ENCODE assay signal across 1 cellular context in genomic region chrX:106740193-106740780, GRCh38.
TF ChIP-seq lines count a peak whose summit lies in the region.

No MANE protein-coding gene starts in this region.

TF ChIP-seq in HepG2, 621 proteins besides CTCF, POLR2A, EP300 and RAD21 (continues in another document):
- TF ChIP-seq JDP2 (CRISPR knock-in tag; IDR thresholded peaks at IDR 0.05; ENCODE audit: borderline replicate concordance) (no peak), ESRRA (CRISPR knock-in tag; IDR thresholded peaks at IDR 0.05; ENCODE audit: low read depth) (0 out of 2 replicates have a peak, but pooled peaks have one; percentile 32), POLR2AphosphoS5 (IDR thresholded peaks at IDR 0.05; ENCODE audit: low read depth, low read length) (no peak), MED8 (CRISPR knock-in tag; IDR thresholded peaks at IDR 0.05; ENCODE audit: insufficient replicate concordance) (no peak), RXRA (CRISPR knock-in tag; IDR thresholded peaks at IDR 0.05) (peak; percentile 67; the same call in 1 of the 2 replicates), ZNF577 (CRISPR knock-in tag; IDR thresholded peaks at IDR 0.05; ENCODE audit: borderline replicate concordance, low read depth) (no peak), AGO1 (IDR thresholded peaks at IDR 0.05; ENCODE audit: low read depth, low read length, poor library complexity, severe bottlenecking) (no peak), ZNF609 (CRISPR knock-in tag; IDR thresholded peaks at IDR 0.05; ENCODE audit: borderline replicate concordance) (no peak), ZNF326 (CRISPR knock-in tag; IDR thresholded peaks at IDR 0.05; ENCODE audit: borderline replicate concordance) (no peak), CREM (IDR thresholded peaks at IDR 0.05) (0 out of 2 replicates have a peak, but pooled peaks have one; percentile 16), CREM (CRISPR knock-in tag; IDR thresholded peaks at IDR 0.05) (no peak), TRAFD1 (CRISPR knock-in tag; IDR thresholded peaks at IDR 0.05; ENCODE audit: borderline replicate concordance) (no peak), NCOR1 (IDR thresholded peaks at IDR 0.05; ENCODE audit: borderline replicate concordance, low read length) (peak; percentile 57; the same call in 1 of the 2 replicates), CREB1 (IDR thresholded peaks at IDR 0.05) (no peak), CREB1 (CRISPR knock-in tag; IDR thresholded peaks at IDR 0.05) (0 out of 2 replicates have a peak, but pooled peaks have one; percentile 26), CSRNP2 (CRISPR knock-in tag; conservative IDR thresholded peaks at IDR 0.05; ENCODE audit: low read depth) (no peak), USF2 (IDR thresholded peaks at IDR 0.05; ENCODE audit: low read depth, low read length) (no peak), USF2 (CRISPR knock-in tag; IDR thresholded peaks at IDR 0.05; ENCODE audit: borderline replicate concordance) (no peak), ZNF138 (CRISPR knock-in tag; IDR thresholded peaks at IDR 0.05; ENCODE audit: low read depth) (no peak), ZNF850 (CRISPR knock-in tag; conservative IDR thresholded peaks at IDR 0.05) (no peak), ZNF205 (CRISPR knock-in tag; IDR thresholded peaks at IDR 0.05) (no peak), KLF15 (CRISPR knock-in tag; IDR thresholded peaks at IDR 0.05; ENCODE audit: borderline replicate concordance) (no peak), BCL6 (CRISPR knock-in tag; IDR thresholded peaks at IDR 0.05) (peak; percentile 27; the same call in 1 of the 2 replicates), MYNN (CRISPR knock-in tag; IDR thresholded peaks at IDR 0.05; ENCODE audit: low read depth) (no peak), BATF2 (CRISPR knock-in tag; IDR thresholded peaks at IDR 0.05) (no peak), LCORL (IDR thresholded peaks at IDR 0.05) (no peak), LCORL (CRISPR knock-in tag; IDR thresholded peaks at IDR 0.05) (no peak), HNF4G (IDR thresholded peaks at IDR 0.05; ENCODE audit: borderline replicate concordance, low read depth, low read length) (peak; percentile 17; the same call in 1 of the 2 replicates), HNF4G (CRISPR knock-in tag; IDR thresholded peaks at IDR 0.05; ENCODE audit: borderline replicate concordance, low read depth) (no peak; the same call in 1 of the 2 replicates), ISX (CRISPR knock-in tag; conservative IDR thresholded peaks at IDR 0.05) (no peak), ZSCAN31 (CRISPR knock-in tag; IDR thresholded peaks at IDR 0.05; ENCODE audit: low read depth) (no peak), ZNF547 (CRISPR knock-in tag; IDR thresholded peaks at IDR 0.05) (no peak), FOXP4 (CRISPR knock-in tag; IDR thresholded peaks at IDR 0.05) (peak; percentile 23; the same call in 1 of the 2 replicates), ZNF260 (CRISPR knock-in tag; IDR thresholded peaks at IDR 0.05; ENCODE audit: borderline replicate concordance, low read depth) (no peak), E2F1 (CRISPR knock-in tag; IDR thresholded peaks at IDR 0.05) (no peak), CHD4 (IDR thresholded peaks at IDR 0.05; ENCODE audit: borderline replicate concordance, low read length) (no peak), ZNF766 (CRISPR knock-in tag; IDR thresholded peaks at IDR 0.05; ENCODE audit: borderline replicate concordance) (no peak), SOX6 (IDR thresholded peaks at IDR 0.05) (no peak), SOX6 (CRISPR knock-in tag; IDR thresholded peaks at IDR 0.05) (peak; percentile 86), HDAC2 (CRISPR knock-in tag; IDR thresholded peaks at IDR 0.05) (peak; percentile 19; the same call in 1 of the 2 replicates), HNF4A (CRISPR knock-in tag; IDR thresholded peaks at IDR 0.05) (peak; percentile 45; the same call in 1 of the 2 replicates), ZNF33A (CRISPR knock-in tag; IDR thresholded peaks at IDR 0.05; ENCODE audit: borderline replicate concordance) (no peak), ZNF724P (CRISPR knock-in tag; IDR thresholded peaks at IDR 0.05; ENCODE audit: borderline replicate concordance) (no peak), ZGPAT (CRISPR knock-in tag; IDR thresholded peaks at IDR 0.05) (0 out of 2 replicates have a peak, but pooled peaks have one; percentile 32), ZNF224 (CRISPR knock-in tag; IDR thresholded peaks at IDR 0.05) (no peak), RXRB (CRISPR knock-in tag; IDR thresholded peaks at IDR 0.05; ENCODE audit: borderline replicate concordance) (peak; percentile 46; the same call in 1 of the 2 replicates), ZNF44 (CRISPR knock-in tag; IDR thresholded peaks at IDR 0.05) (no peak), ZNF780A (CRISPR knock-in tag; IDR thresholded peaks at IDR 0.05) (no peak)
